24 cellular contexts compared by ENCODE assay signal in the genomic region with DNA sequence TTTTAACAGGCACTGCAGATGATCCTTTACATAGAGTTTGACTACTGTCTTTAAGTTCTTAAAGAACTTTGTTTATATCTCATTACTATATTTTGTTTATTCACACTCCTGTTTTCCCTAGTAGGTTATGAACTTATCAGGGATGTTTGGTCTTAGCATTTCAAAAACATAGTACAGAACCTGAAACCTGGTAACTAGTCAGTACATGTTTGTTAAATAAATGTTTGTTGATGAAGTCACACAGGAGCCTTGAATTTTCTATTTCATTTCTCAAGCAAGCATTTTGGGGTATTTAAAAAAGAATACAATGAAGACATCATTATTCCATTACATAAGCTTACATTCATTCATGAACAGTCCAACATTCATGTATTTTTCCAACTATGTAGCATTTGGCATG.
"Had no signal": no experiment of that assay in that cellular context is flagged by ENCODE, and none has a peak within 500 bp of the region (broad histone marks: within the 10 kb centered on the region; RNA-seq: fewer than 3 reads in every experiment).

No MANE protein-coding gene starts in this region.

- DNase-seq: dermis blood vessel endothelial cell; dorsolateral prefrontal cortex; effector CD4-positive, alpha-beta T cell; effector memory CD4-positive, alpha-beta T cell; foreskin fibroblast; foreskin melanocyte; gastrocnemius medialis; glutamatergic neuron; head of caudate nucleus; heart right ventricle; hippocampal formation; left cardiac atrium; left lung; left ventricle myocardium superior; lower lobe of right lung; mesenchymal stem cell; mucosa of descending colon; naive B cell had no signal

- H3K4me1 ChIP-seq: esophagus muscularis mucosa, gastrocnemius medialis, heart right ventricle, left lung, lower lobe of right lung had no signal

- ATAC-seq: gastrocnemius medialis, heart right ventricle, left cardiac atrium, left lung, left ventricle myocardium superior, lower lobe of right lung, mucosa of descending colon had no signal

- H3K27me3 ChIP-seq: dorsolateral prefrontal cortex, esophagus muscularis mucosa, gastrocnemius medialis, heart right ventricle, left lung had no signal

- H3K27ac ChIP-seq: coronary artery, esophagus muscularis mucosa, gastrocnemius medialis, heart right ventricle, left lung, lower lobe of right lung had no signal

- H3K9me3 ChIP-seq: esophagus muscularis mucosa, gastrocnemius medialis, heart right ventricle, left lung, lower lobe of right lung, mucosa of descending colon had no signal

- FAIRE-seq: colon, endothelial cell of umbilical vein, islet of Langerhans, keratinocyte had no signal

- H3K4me3 ChIP-seq: coronary artery, dorsolateral prefrontal cortex, esophagus muscularis mucosa, gastrocnemius medialis, heart right ventricle, left lung, lower lobe of right lung, mucosa of descending colon had no signal

- H3K36me3 ChIP-seq: esophagus muscularis mucosa, gastrocnemius medialis, heart right ventricle, left lung, lower lobe of right lung had no signal
